Comparison of ENCODE assay signal across 1 cellular context in genomic region chr5:151168602-151169344, GRCh38.
TF ChIP-seq lines count a peak whose summit lies in the region.

No MANE protein-coding gene starts in this region.

TF ChIP-seq in GM23338, 12 proteins besides CTCF, POLR2A, EP300 and RAD21 (continued from another document):
- TF ChIP-seq ZNF462 (CRISPR knock-in tag; IDR thresholded peaks at IDR 0.05) = no peak
- TF ChIP-seq EZH2 (IDR thresholded peaks at IDR 0.05; ENCODE audit: low read depth, unreplicated experiment) = no peak
- no peak for TF ChIP-seq STAT1 (IDR thresholded peaks at IDR 0.05; ENCODE audit: unreplicated experiment)
- no peak for TF ChIP-seq ZNF331 (CRISPR knock-in tag; IDR thresholded peaks at IDR 0.05; ENCODE audit: low read depth)
